In genomic region chr15:64775551-64776401, GRCh38 we compare ENCODE assay signal across 8 cellular contexts. TPM values are rescaled to one million over a fixed set of nuclear protein-coding genes. Genes with fewer than 3 reads are reported as not detected.
DNase-seq lines count a peak whose midpoint lies in the region; ATAC-seq and TF ChIP-seq lines count a peak whose summit lies in the region.

TSS of gene RBPMS2 (minus strand) at chr15:64775589. CDS start at chr15:64775319, 270 bp downstream.

- intact Hi-C loops in A673 (cut with micrococcal nuclease; ENCODE audit: unreplicated experiment), result no loop called here
- intact Hi-C loops in ascending aorta (cut with DNase I), result no loop called here

- H3K36me3 ChIP-seq in A673 (ENCODE audit: insufficient read depth, low read length, poor library complexity, severe bottlenecking) (no peaks in the 10 kb centered on the region), ascending aorta (no peaks in the 10 kb centered on the region), subcutaneous abdominal adipose tissue (ENCODE audit: control insufficient read depth in 5 of 5, insufficient read depth in 5 of 5, low read length in 5 of 5) (no peaks in the 10 kb centered on the region)

- H3K27ac ChIP-seq in A673 (ENCODE audit: low read depth, low read length, poor library complexity, severe bottlenecking) (peak within 1 kb of the TSS; percentile 67), ascending aorta (peak within 1 kb of the TSS in 1 of 2 donors; percentile 55), layer of hippocampus (ENCODE audit: low read depth, low read length) (peak within 1 kb of the TSS; percentile 46), subcutaneous abdominal adipose tissue (ENCODE audit: low read depth, low read length) (peak within 1 kb of the TSS; percentile 84)

- POLR2A ChIA-PET in A673 (lab: Charles Lee; ENCODE audit: low non-redundant PET), result no interaction called here

- H3K9me3 ChIP-seq in A673 (ENCODE audit: low read depth, low read length, poor library complexity, severe bottlenecking), result no peaks in the 10 kb centered on the region
- no peaks in the 10 kb centered on the region for H3K9me3 ChIP-seq in ascending aorta
- H3K9me3 ChIP-seq in subcutaneous abdominal adipose tissue (ENCODE audit: control insufficient read depth in 5 of 5, low read length in 5 of 5), result no peaks in the 10 kb centered on the region

- TF ChIP-seq CTCF in A673 (conservative IDR thresholded peaks at IDR 0.05; ENCODE audit: low read depth, low read length), result no peak
- no peak for TF ChIP-seq CTCF in HFF-Myc (IDR thresholded peaks at IDR 0.05; ENCODE audit: low read depth, low read length, missing control alignments)
- TF ChIP-seq CTCF in ascending aorta (IDR thresholded peaks at IDR 0.05), result no peak

- H3K4me1 ChIP-seq in A673 (ENCODE audit: insufficient read depth, low read length, poor library complexity, severe bottlenecking) (peaks cover 7% of the 10 kb centered on the region), ascending aorta (peaks cover 3 to 6% of the 10 kb centered on the region in 2 donors), subcutaneous abdominal adipose tissue (ENCODE audit: control insufficient read depth in 5 of 5, insufficient read depth in 5 of 5, low read length in 5 of 5) (peaks cover 2 to 32% (median 20%) of the 10 kb centered on the region in 5 donors)

- H3K9ac ChIP-seq in subcutaneous abdominal adipose tissue (ENCODE audit: low read length in 5 of 5), result peak within 1 kb of the TSS in 4 of 5 donors; percentile 48 to 80 (median 75)

- in situ Hi-C loops in ACHN (cut with HindIII; ENCODE audit: low pct_ligation_motif_present, low pct_unique_long_range_greater_than_20kb, low sequenced_read_pairs), result no loop called here

- CTCF ChIA-PET in A673 (lab: Charles Lee), result no interaction called here

- H3K27me3 ChIP-seq in A673 (replicated peaks; ENCODE audit: insufficient read depth, low read depth, low read length, poor library complexity), result peaks cover 6% of the 10 kb centered on the region
- H3K27me3 ChIP-seq in ascending aorta, result no peaks in the 10 kb centered on the region
- H3K27me3 ChIP-seq in layer of hippocampus (ENCODE audit: control insufficient read depth, insufficient read depth, low read length), result peaks cover 11% of the 10 kb centered on the region
- peaks cover 0 to 8% (median 0%) of the 10 kb centered on the region in 5 donors for H3K27me3 ChIP-seq in subcutaneous abdominal adipose tissue (ENCODE audit: control insufficient read depth in 5 of 5, insufficient read depth in 4 of 5, low read length in 5 of 5)

- no peak for ATAC-seq in GM18861 (IDR thresholded peaks at IDR 0.05; ENCODE audit: unreplicated experiment)

- no TSS peak for BruUV-seq in A673 (replicated peaks; lab: Mats Ljungman, UMichigan)

- H3K4me3 ChIP-seq in A673 (ENCODE audit: low read depth, low read length, poor library complexity, severe bottlenecking) (peak within 1 kb of the TSS; percentile 79), HFF-Myc (replicated peaks; ENCODE audit: low read depth, low read length) (peak within 1 kb of the TSS; percentile 30), ascending aorta (peak within 1 kb of the TSS; percentile 80 to 85), subcutaneous abdominal adipose tissue (ENCODE audit: low read depth in 1 of 5, low read length in 5 of 5) (peak within 1 kb of the TSS; percentile 57 to 69 (median 66))

- no peak for DNase-seq in A673 (ENCODE audit: low spot score)
- DNase-seq in HFF-Myc (ENCODE audit: extremely low read depth, low read depth), result no peak
- no peak for DNase-seq in ascending aorta (ENCODE audit: low spot score in 2 of 2)
- DNase-seq in ACHN, result no peak
- DNase-seq in NCI-H2171 (lab: John Stamatoyannopoulos, UW), result no peak

RNA-seq across cellular contexts. Expression of gene RBPMS2, which starts in this region (rescaled TPM):
- total RNA-seq in A673 (2021) (2.9 and 4.9 TPM in 2 replicates), ascending aorta (not detected)

Comparison
In these comparisons a context has a peak if more than half of its experiments do, and no peak if none do; other contexts are left out.
1. H3K4me3 ChIP-seq: peak in every context shown above with its lines; median percentile 82 in ascending aorta; 79 in A673; 66 in subcutaneous abdominal adipose tissue; 30 in HFF-Myc.